Comparison of ENCODE assay signal across 2 cellular contexts in the genomic region with DNA sequence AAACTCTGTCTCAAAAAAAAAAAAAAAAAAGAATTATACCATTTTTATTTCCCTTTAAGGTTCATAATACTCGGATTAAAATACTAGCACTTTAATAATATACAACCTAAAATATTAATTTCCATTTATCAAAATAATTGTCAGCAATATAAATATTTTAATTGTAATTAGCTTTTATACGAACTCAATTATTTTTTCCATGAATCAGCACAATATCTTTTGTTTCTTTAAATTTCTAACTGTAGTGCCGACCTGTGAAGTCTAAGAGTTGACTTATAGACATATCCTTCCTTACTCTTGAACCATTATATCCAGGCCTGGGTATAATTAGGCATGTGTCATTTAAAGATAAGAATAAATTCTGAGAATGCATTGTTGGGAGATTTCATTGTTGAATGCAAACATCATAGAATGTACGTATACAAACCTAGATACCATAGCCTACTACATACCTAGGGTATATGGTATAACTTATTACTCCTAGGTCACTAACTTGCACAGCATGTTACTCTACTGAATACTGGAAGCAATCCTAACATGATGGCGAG.
TF ChIP-seq lines count a peak whose summit lies in the region.

No MANE protein-coding gene starts in this region.

TF ChIP-seq in HepG2, 621 proteins besides CTCF, POLR2A, EP300 and RAD21 (continued from another document):
- TF ChIP-seq ATF6 (CRISPR knock-in tag; conservative IDR thresholded peaks at IDR 0.05) (no peak), MAF1 (CRISPR knock-in tag; IDR thresholded peaks at IDR 0.05; ENCODE audit: borderline replicate concordance) (no peak), MAFK (conservative IDR thresholded peaks at IDR 0.05 in 1 of 2, IDR thresholded peaks at IDR 0.05 in 1 of 2; ENCODE audit: low read length in 2 of 2) (peak; percentile 27 to 67; a peak in 3 of 4 replicates)

TF ChIP-seq in GM12878, 131 proteins besides CTCF, POLR2A, EP300 and RAD21 (continued from another document):
- TF ChIP-seq NFYA (IDR thresholded peaks at IDR 0.05; ENCODE audit: borderline replicate concordance, low read depth, low read length): no peak
- TF ChIP-seq DPF2 (IDR thresholded peaks at IDR 0.05): no peak
- TF ChIP-seq SUPT20H (IDR thresholded peaks at IDR 0.05; ENCODE audit: borderline replicate concordance, control insufficient read depth, low read depth, low read length): no peak
- TF ChIP-seq HDAC2 (IDR thresholded peaks at IDR 0.05): no peak
- TF ChIP-seq FOXK2 (IDR thresholded peaks at IDR 0.05): no peak
- TF ChIP-seq SP1 (IDR thresholded peaks at IDR 0.05; ENCODE audit: low read depth, low read length): no peak
- TF ChIP-seq ZSCAN29 (IDR thresholded peaks at IDR 0.05): no peak
- no peak for TF ChIP-seq NFIC (IDR thresholded peaks at IDR 0.05; ENCODE audit: low read depth, low read length)
- no peak for TF ChIP-seq TCF7 (IDR thresholded peaks at IDR 0.05; ENCODE audit: borderline replicate concordance)
- no peak for TF ChIP-seq MYB (IDR thresholded peaks at IDR 0.05; ENCODE audit: borderline replicate concordance, low read depth, low read length)
- no peak for TF ChIP-seq PKNOX1 (IDR thresholded peaks at IDR 0.05)
- no peak for TF ChIP-seq ZBTB11 (CRISPR knock-in tag; IDR thresholded peaks at IDR 0.05)
- no peak for TF ChIP-seq BCL11A (IDR thresholded peaks at IDR 0.05; ENCODE audit: low read depth, low read length)
- no peak for TF ChIP-seq MXI1 (IDR thresholded peaks at IDR 0.05; ENCODE audit: low read depth, low read length)
- no peak for TF ChIP-seq SIX5 (IDR thresholded peaks at IDR 0.05; ENCODE audit: low read depth, low read length, severe bottlenecking)
- no peak for TF ChIP-seq JUNB (IDR thresholded peaks at IDR 0.05)
TF ChIP-seq in GM12878: peak in this region for 0.
